Comparison of ENCODE assay signal across 8 cellular contexts in genomic region chr1:156480411-156481192, GRCh38. TPM values are rescaled to one million over a fixed set of nuclear protein-coding genes. Genes with fewer than 3 reads are reported as not detected.
A peak's percentile ranks its signal among the peaks of the same experiment; 100 is the strongest.
DNase-seq lines count a peak whose midpoint lies in the region.

No MANE protein-coding gene starts in this region.

- peaks cover 100% of the 10 kb centered on the region for H3K36me3 ChIP-seq in BLaER1
- peaks cover 16% of the 10 kb centered on the region for H3K36me3 ChIP-seq in H7 (replicated peaks; ENCODE audit: control insufficient read depth, insufficient read depth, low read length)

- peak overlapping the region; percentile 49 for H3K27ac ChIP-seq in BLaER1

- H3K9ac ChIP-seq in BLaER1 = peak overlapping the region; percentile 51; the same call in 1 of the 2 replicates

- no peaks in the 10 kb centered on the region for H3K9me3 ChIP-seq in BLaER1

- H3K4me1 ChIP-seq in BLaER1 = peaks cover 88% of the 10 kb centered on the region

- peak overlapping the region; percentile 63 for H3K4me2 ChIP-seq in BLaER1

- DNase-seq in H7 (peak; percentile 96), T follicular helper cell (ENCODE audit: low read depth) (peak; percentile 74), hepatic stellate cell (ENCODE audit: low spot score) (peak; percentile 76), amniotic stem cell (lab: John Stamatoyannopoulos, UW) (no peak), cerebellum (ENCODE audit: low spot score) (no peak)
- peak; percentile 63 for DNase-seq in activated naive CD8-positive, alpha-beta T cell treated with anti-CD3 and anti-CD28 coated beads, Interleukin-2, amount 50 U/mL, for 16 hours (ENCODE audit: low read depth, low spot score)
- DNase-seq in stimulated activated CD4-positive, alpha-beta T cell treated with anti-CD3 and anti-CD28 coated beads, Interleukin-15, amount 100 ng/mL, for 48 hours (ENCODE audit: low read depth in 2 of 2) = peak; percentile 57 to 76

- no peaks in the 10 kb centered on the region for H3K27me3 ChIP-seq in BLaER1
- no peaks in the 10 kb centered on the region for H3K27me3 ChIP-seq in H7 (ENCODE audit: control insufficient read depth, insufficient read depth, low read length)

- H4K20me1 ChIP-seq in BLaER1 = peaks cover 100% of the 10 kb centered on the region

- H3K4me3 ChIP-seq in BLaER1 (no peak overlapping the region), H7 (ENCODE audit: insufficient read depth, low read depth, low read length) (no peak overlapping the region)

RNA-seq across cellular contexts. Expression of gene MEF2D, which starts 20.0 kb away (rescaled TPM):
- total RNA-seq in H7 (2014; rRNA removed; shearing (Covaris generic)) = 14.2 TPM in 2 replicates
- total RNA-seq in cerebellum = 6.5 TPM

Comparison
In these comparisons a context has a peak if more than half of its experiments do, and no peak if none do; other contexts are left out.
1. DNase-seq: peak in H7 (single experiment), T follicular helper cell (single experiment), activated naive CD8-positive, alpha-beta T cell treated with anti-CD3 and anti-CD28 coated beads, Interleukin-2, amount 50 U/mL, for 16 hours (single experiment), hepatic stellate cell (single experiment) and stimulated activated CD4-positive, alpha-beta T cell treated with anti-CD3 and anti-CD28 coated beads, Interleukin-15, amount 100 ng/mL, for 48 hours (2 of 2); none in amniotic stem cell (single experiment) and cerebellum (single experiment).